Comparison of ENCODE assay signal across 24 cellular contexts in the genomic region with DNA sequence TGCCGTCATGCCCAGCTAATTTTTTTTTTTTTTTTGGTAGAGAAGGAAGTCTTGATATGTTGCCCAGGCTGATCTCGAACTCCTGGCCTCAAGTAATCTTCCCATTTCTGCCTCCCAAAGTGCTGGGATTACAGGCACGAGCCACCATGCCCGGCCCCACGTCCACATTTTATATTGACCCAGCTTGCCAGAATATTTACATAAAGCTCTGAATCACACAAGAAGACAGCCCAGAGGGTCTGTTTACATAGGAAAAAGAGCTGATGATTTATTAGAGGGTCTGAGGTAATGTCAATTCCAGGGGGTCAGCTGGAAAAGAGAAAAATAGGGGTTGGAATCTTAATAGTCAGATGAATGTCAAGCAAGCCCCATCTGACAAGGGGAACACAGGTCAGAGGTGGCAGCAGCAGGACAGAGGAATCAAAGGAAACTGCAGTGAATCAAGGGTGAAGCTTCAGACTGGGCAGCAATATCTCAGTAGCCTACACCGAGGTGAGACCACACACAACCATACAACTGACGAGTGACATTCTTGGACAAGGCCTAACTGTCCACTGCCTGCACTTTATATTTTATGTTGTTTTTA. TPM values are rescaled to one million over a fixed set of nuclear protein-coding genes. Genes with fewer than 3 reads are reported as not detected.
DNase-seq lines count a peak whose midpoint lies in the region; ATAC-seq and TF ChIP-seq lines count a peak whose summit lies in the region.
"Had no signal": no experiment of that assay in that cellular context is flagged by ENCODE, and none has a peak within 500 bp of the region (broad histone marks: within the 10 kb centered on the region; RNA-seq: fewer than 3 reads in every experiment).

No MANE protein-coding gene starts in this region.

- H3K4me3 Mint-ChIP-seq in nephron: peak overlapping the region in 1 of 3 experiments; percentile 14
- no peak overlapping the region for H3K4me3 Mint-ChIP-seq in CD4-positive, alpha-beta T cell
- H3K4me3 Mint-ChIP-seq: brain; CD14-positive monocyte; effector memory CD8-positive, alpha-beta T cell; HFFc6; memory B cell; type B pancreatic cell had no signal

- DNase-seq in DMS53 (lab: John Stamatoyannopoulos, UW) (peak; percentile 83), HEK293T (ENCODE audit: extremely low spot score) (peak; percentile 31), WERI-Rb-1 (peak; percentile 42), GM13977 (ENCODE audit: low spot score) (no peak)
- DNase-seq in CD4-positive, alpha-beta T cell: no peak
- DNase-seq in stimulated activated CD8-positive, alpha-beta memory T cell treated with anti-CD3 and anti-CD28 coated beads, Interleukin-4, amount 100 ng/mL, for 48 hours: no peak
- DNase-seq: activated CD4-positive, alpha-beta T cell treated with anti-CD3 and anti-CD28 coated beads for 48 hours; activated CD8-positive, alpha-beta memory T cell treated with anti-CD3 and anti-CD28 coated beads, Interleukin-2, amount 50 U/mL, for 4 hours; effector memory CD8-positive, alpha-beta T cell; esophagus squamous epithelium; HFFc6; NCI-H1092 treated with DMSO at 0.1 percent for 48 hours; NCI-H2081; NCI-H446; NK-92 treated with Interleukin-12 subunit alpha and Interleukin-12 subunit beta, amount 100 ng/mL, for 24 hours; T-helper 2 cell had no signal

- ATAC-seq in CD4-positive, alpha-beta T cell (ENCODE audit: poor library complexity): no peak
- ATAC-seq: effector memory CD8-positive, alpha-beta T cell had no signal

- peak overlapping the region; percentile 59 to 85 (median 65) for H3K27ac Mint-ChIP-seq in nephron
- H3K27ac Mint-ChIP-seq in CD4-positive, alpha-beta T cell: no peak overlapping the region
- H3K27ac Mint-ChIP-seq: activated T-helper 2 cell treated with anti-CD3 and anti-CD28 coated beads, Interferon-gamma antibody, Interleukin-2, Interleukin-4, amounts not matched to agents 10 μg/mL and 5 μg/mL and 100 μg/mL, durations not matched to agents 14 hours and 24 hours and 36 hours; CD14-positive monocyte; effector memory CD8-positive, alpha-beta T cell; HFFc6; type B pancreatic cell had no signal

- TF ChIP-seq CTCF in WERI-Rb-1 (IDR thresholded peaks at IDR 0.05; ENCODE audit: low read depth, low read length): no peak
- no peak for TF ChIP-seq CTCF in nephron (IDR thresholded peaks at IDR 0.05; ENCODE audit: unreplicated experiment in 3 of 3)
- TF ChIP-seq CTCF in CD4-positive, alpha-beta T cell (IDR thresholded peaks at IDR 0.05): no peak
- TF ChIP-seq CTCF in GM13977 (IDR thresholded peaks at IDR 0.05; ENCODE audit: extremely low read depth, insufficient read depth, missing control alignments): no peak

- no peaks in the 10 kb centered on the region for H3K36me3 ChIP-seq in WERI-Rb-1
- H3K36me3 ChIP-seq: esophagus squamous epithelium, right atrium auricular region had no signal

- H3K27me3 Mint-ChIP-seq in nephron (ENCODE audit: low read depth): peaks cover 13% of the 10 kb centered on the region
- H3K27me3 Mint-ChIP-seq in CD4-positive, alpha-beta T cell: peaks cover 40% of the 10 kb centered on the region

- peaks cover 39% of the 10 kb centered on the region for H3K4me1 Mint-ChIP-seq in nephron
- peaks cover 7% of the 10 kb centered on the region for H3K4me1 Mint-ChIP-seq in CD4-positive, alpha-beta T cell (ENCODE audit: low read depth)

- no peaks in the 10 kb centered on the region for H3K36me3 Mint-ChIP-seq in nephron (ENCODE audit: low read depth)
- H3K36me3 Mint-ChIP-seq in CD4-positive, alpha-beta T cell (ENCODE audit: low read depth): no peaks in the 10 kb centered on the region
- H3K36me3 Mint-ChIP-seq: brain, CD14-positive monocyte, memory B cell, type B pancreatic cell had no signal

- H3K9me3 ChIP-seq in WERI-Rb-1 (ENCODE audit: severe bottlenecking): no peaks in the 10 kb centered on the region
- no peaks in the 10 kb centered on the region for H3K9me3 ChIP-seq in CD4-positive, alpha-beta T cell (ENCODE audit: control insufficient read depth, low read length)
- H3K9me3 ChIP-seq: esophagus squamous epithelium, right atrium auricular region had no signal

- intact Hi-C loops in CD4-positive, alpha-beta T cell (cut with DNase I, micrococcal nuclease): no loop called here

- H3K27ac ChIP-seq in WERI-Rb-1: peak overlapping the region; percentile 90
- no peak overlapping the region for H3K27ac ChIP-seq in CD4-positive, alpha-beta T cell (ENCODE audit: low read depth, low read length)
- H3K27ac ChIP-seq: esophagus squamous epithelium, right atrium auricular region, SK-N-MC had no signal

- CTCF ChIA-PET in HEK293T (lab: Yijun Ruan, JAX): interaction anchor here (0.6 to 2.1 kb wide), 4 partner anchors 8 to 73 kb away, joined by 3 to 7 read pairs (median 4); no protein-coding TSS in a partner anchor
- CTCF ChIA-PET in CD4-positive, alpha-beta T cell (lab: Charles Lee): no interaction called here

- in situ Hi-C loops in GM13977 (cut with MboI; ENCODE audit: low pct_unique_long_range_greater_than_20kb, low sequenced_read_pairs, unreplicated experiment): no loop called here

- no peaks in the 10 kb centered on the region for H3K27me3 ChIP-seq in WERI-Rb-1 (ENCODE audit: insufficient read depth, low read depth, severe bottlenecking)
- peaks cover 12% of the 10 kb centered on the region for H3K27me3 ChIP-seq in CD4-positive, alpha-beta T cell (ENCODE audit: control insufficient read depth, insufficient read depth, low read length)
- H3K27me3 ChIP-seq: right atrium auricular region had no signal

- POLR2A ChIA-PET in HEK293T (lab: Yijun Ruan, JAX): interaction anchor here (1.7 kb wide), 1 partner anchor 16 kb away, joined by 12 read pairs; a partner anchor contains a TSS
- POLR2A ChIA-PET in CD4-positive, alpha-beta T cell (lab: Charles Lee): no interaction called here

- H3K4me3 ChIP-seq in WERI-Rb-1 (ENCODE audit: low read depth, low read length): no peak overlapping the region
- H3K4me3 ChIP-seq: esophagus squamous epithelium, right atrium auricular region, SK-N-MC had no signal

- H3K9me3 Mint-ChIP-seq in nephron: no peaks in the 10 kb centered on the region
- H3K9me3 Mint-ChIP-seq in CD4-positive, alpha-beta T cell: no peaks in the 10 kb centered on the region
- H3K9me3 Mint-ChIP-seq: activated T-helper 2 cell treated with anti-CD3 and anti-CD28 coated beads, Interferon-gamma antibody, Interleukin-2, Interleukin-4, amounts not matched to agents 10 μg/mL and 5 μg/mL and 100 μg/mL, durations not matched to agents 14 hours and 24 hours and 36 hours; brain; CD14-positive monocyte; effector memory CD8-positive, alpha-beta T cell; HFFc6; memory B cell; type B pancreatic cell had no signal

TF ChIP-seq in HEK293T, 16 proteins besides CTCF, POLR2A, EP300 and RAD21:
- no peak for TF ChIP-seq ZNF384 (IDR thresholded peaks at IDR 0.05)
- TF ChIP-seq, protein P1, sequence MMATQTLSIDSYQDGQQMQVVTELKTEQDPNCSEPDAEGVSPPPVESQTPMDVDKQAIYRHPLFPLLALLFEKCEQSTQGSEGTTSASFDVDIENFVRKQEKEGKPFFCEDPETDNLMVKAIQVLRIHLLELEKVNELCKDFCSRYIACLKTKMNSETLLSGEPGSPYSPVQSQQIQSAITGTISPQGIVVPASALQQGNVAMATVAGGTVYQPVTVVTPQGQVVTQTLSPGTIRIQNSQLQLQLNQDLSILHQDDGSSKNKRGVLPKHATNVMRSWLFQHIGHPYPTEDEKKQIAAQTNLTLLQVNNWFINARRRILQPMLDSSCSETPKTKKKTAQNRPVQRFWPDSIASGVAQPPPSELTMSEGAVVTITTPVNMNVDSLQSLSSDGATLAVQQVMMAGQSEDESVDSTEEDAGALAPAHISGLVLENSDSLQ (IDR thresholded peaks at IDR 0.05): peak; percentile 35; the same call in 1 of the 2 replicates

RNA-seq across cellular contexts. Expression of a gene that starts 15.8 kb away (rescaled TPM):
- total RNA-seq in CD4-positive, alpha-beta T cell: 10 to 100 TPM; 11.1 TPM

Comparison
In these comparisons a context has a peak if more than half of its experiments do, and no peak if none do; other contexts are left out.
1. DNase-seq: peak in DMS53 (single experiment), HEK293T (single experiment) and WERI-Rb-1 (single experiment); none in CD4-positive, alpha-beta T cell (0 of 10), stimulated activated CD8-positive, alpha-beta memory T cell treated with anti-CD3 and anti-CD28 coated beads, Interleukin-4, amount 100 ng/mL, for 48 hours (single experiment) and GM13977 (single experiment).